In the genomic region with DNA sequence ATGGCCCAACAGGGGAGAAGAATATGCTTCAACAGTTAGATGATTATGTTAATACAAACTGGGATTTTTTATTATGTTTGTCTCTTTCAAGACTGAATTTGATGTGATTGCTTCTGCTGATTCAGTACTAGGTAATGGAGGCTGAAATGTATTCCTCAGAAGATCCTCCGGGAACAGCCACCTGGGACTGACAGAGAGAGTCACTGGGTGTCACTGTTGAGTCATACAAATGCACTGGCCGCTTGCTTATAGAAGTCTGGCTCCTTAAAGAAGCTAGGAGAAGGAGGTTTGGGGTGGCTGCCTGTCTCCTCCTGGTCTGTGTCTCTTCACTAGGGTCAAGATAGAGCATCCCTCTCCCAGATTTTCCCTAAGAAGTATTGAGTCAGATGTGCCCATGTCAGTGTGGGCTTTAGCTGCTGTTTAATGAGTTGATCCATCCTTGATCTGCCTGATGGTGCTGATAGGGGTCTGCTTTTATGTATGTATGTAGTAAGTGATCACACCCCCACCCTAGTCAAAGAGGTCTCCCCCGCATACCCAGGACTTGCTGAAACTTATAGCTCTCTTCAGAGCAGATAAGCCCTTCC, we compare ENCODE assay signal across 8 cellular contexts.
DNase-seq lines count a peak whose midpoint lies in the region; ATAC-seq and TF ChIP-seq lines count a peak whose summit lies in the region.

No MANE protein-coding gene starts in this region.

- ATAC-seq in Right ventricle myocardium superior (ENCODE audit: poor library complexity), result no peak
- no peak for ATAC-seq in activated T-cell treated with anti-CD3 and anti-CD28 coated beads, Interleukin-2, amount 50 U/mL, for 72 hours (replicated peaks in 1 of 2)

- no peak overlapping the region for H3K27ac Mint-ChIP-seq in activated CD4-positive, alpha-beta memory T cell treated with anti-CD3 and anti-CD28 coated beads for 36 hours
- H3K27ac Mint-ChIP-seq in activated T-cell treated with anti-CD3 and anti-CD28 coated beads, Interleukin-2, amount 50 U/mL, for 72 hours, result no peak overlapping the region

- no peaks in the 10 kb centered on the region for H3K36me3 Mint-ChIP-seq in activated CD4-positive, alpha-beta memory T cell treated with anti-CD3 and anti-CD28 coated beads for 36 hours
- no peaks in the 10 kb centered on the region for H3K36me3 Mint-ChIP-seq in activated T-cell treated with anti-CD3 and anti-CD28 coated beads, Interleukin-2, amount 50 U/mL, for 72 hours (ENCODE audit: insufficient read depth in 2 of 2)

- 16% methylated on average over 3 of the region's 3 CpGs for WGBS in prostate gland

- no peaks in the 10 kb centered on the region for H3K9me3 Mint-ChIP-seq in activated CD4-positive, alpha-beta memory T cell treated with anti-CD3 and anti-CD28 coated beads for 36 hours
- H3K9me3 Mint-ChIP-seq in activated T-cell treated with anti-CD3 and anti-CD28 coated beads, Interleukin-2, amount 50 U/mL, for 72 hours, result peaks cover 0 to 2% of the 10 kb centered on the region in 2 donors

- H3K9me3 ChIP-seq in left ventricle myocardium inferior (replicated peaks) (no peaks in the 10 kb centered on the region), NT2/D1 (ENCODE audit: insufficient read depth, low read length) (no peaks in the 10 kb centered on the region), prostate gland (no peaks in the 10 kb centered on the region)

- no peak overlapping the region for H3K4me3 ChIP-seq in left ventricle myocardium inferior
- no peak overlapping the region for H3K4me3 ChIP-seq in NT2/D1 (ENCODE audit: insufficient read length, low read depth)
- no peak overlapping the region for H3K4me3 ChIP-seq in prostate gland

- TF ChIP-seq POLR2A in prostate gland (IDR thresholded peaks at IDR 0.05), result no peak

- H3K36me3 ChIP-seq in left ventricle myocardium inferior (no peaks in the 10 kb centered on the region), NT2/D1 (ENCODE audit: insufficient read depth, insufficient read length, low read length) (no peaks in the 10 kb centered on the region), prostate gland (no peaks in the 10 kb centered on the region)

- H3K4me1 ChIP-seq in left ventricle myocardium inferior (no peaks in the 10 kb centered on the region), NT2/D1 (ENCODE audit: insufficient read depth, insufficient read length) (no peaks in the 10 kb centered on the region), prostate gland (replicated peaks) (no peaks in the 10 kb centered on the region)

- no peak overlapping the region for H3K9ac ChIP-seq in NT2/D1 (ENCODE audit: insufficient read length, low read depth)

- H3K4me3 Mint-ChIP-seq in activated CD4-positive, alpha-beta memory T cell treated with anti-CD3 and anti-CD28 coated beads for 36 hours, result no peak overlapping the region
- no peak overlapping the region for H3K4me3 Mint-ChIP-seq in activated T-cell treated with anti-CD3 and anti-CD28 coated beads, Interleukin-2, amount 50 U/mL, for 72 hours

- POLR2A ChIA-PET in activated CD4-positive, alpha-beta memory T cell treated with anti-CD3 and anti-CD28 coated beads for 36 hours (lab: Charles Lee), result no interaction called here

- H3K27ac ChIP-seq in left ventricle myocardium inferior (replicated peaks), result no peak overlapping the region
- H3K27ac ChIP-seq in prostate gland, result no peak overlapping the region

- CTCF ChIA-PET in activated CD4-positive, alpha-beta memory T cell treated with anti-CD3 and anti-CD28 coated beads for 36 hours (lab: Charles Lee), result no interaction called here

- intact Hi-C loops in left ventricle myocardium inferior (cut with micrococcal nuclease), result no loop called here
- intact Hi-C loops in Right ventricle myocardium superior (cut with DNase I), result loop anchor here (10.0 kb wide), 1 partner anchor 769 kb away; the partner anchor contains the start of gene BRINP1
- intact Hi-C loops in prostate gland (cut with DNase I), result no loop called here
- intact Hi-C loops in activated CD4-positive, alpha-beta memory T cell treated with anti-CD3 and anti-CD28 coated beads for 36 hours (cut with micrococcal nuclease), result no loop called here

- no peaks in the 10 kb centered on the region for H3K27me3 Mint-ChIP-seq in activated CD4-positive, alpha-beta memory T cell treated with anti-CD3 and anti-CD28 coated beads for 36 hours
- H3K27me3 Mint-ChIP-seq in activated T-cell treated with anti-CD3 and anti-CD28 coated beads, Interleukin-2, amount 50 U/mL, for 72 hours (ENCODE audit: low read depth), result no peaks in the 10 kb centered on the region

- DNase-seq in left ventricle myocardium inferior (no peak), Right ventricle myocardium superior (no peak), NT2/D1 (ENCODE audit: low read depth, low spot score) (peak; percentile 63), fibroblast of gingiva (ENCODE audit: low read depth) (peak; percentile 64), prostate gland (ENCODE audit: low spot score) (peak; percentile 5), mesenteric fat pad (ENCODE audit: low spot score) (no peak)
- DNase-seq in activated CD4-positive, alpha-beta memory T cell treated with anti-CD3 and anti-CD28 coated beads for 36 hours, result no peak
- DNase-seq in activated T-cell treated with anti-CD3 and anti-CD28 coated beads, Interleukin-2, amount 50 U/mL, for 72 hours, result no peak

- peak; percentile 38 for TF ChIP-seq CTCF in left ventricle myocardium inferior (IDR thresholded peaks at IDR 0.05; ENCODE audit: borderline replicate concordance)
- TF ChIP-seq CTCF in prostate gland (IDR thresholded peaks at IDR 0.05), result peak in 3 of 4 experiments; percentile 19 to 26 (median 23)

- H3K4me1 Mint-ChIP-seq in activated CD4-positive, alpha-beta memory T cell treated with anti-CD3 and anti-CD28 coated beads for 36 hours (ENCODE audit: low read depth), result no peaks in the 10 kb centered on the region
- H3K4me1 Mint-ChIP-seq in activated T-cell treated with anti-CD3 and anti-CD28 coated beads, Interleukin-2, amount 50 U/mL, for 72 hours (ENCODE audit: low read depth), result no peaks in the 10 kb centered on the region

- H3K27me3 ChIP-seq in left ventricle myocardium inferior (ENCODE audit: low read depth), result peaks cover 12% of the 10 kb centered on the region
- no peaks in the 10 kb centered on the region for H3K27me3 ChIP-seq in NT2/D1 (ENCODE audit: insufficient read depth, insufficient read length)
- no peaks in the 10 kb centered on the region for H3K27me3 ChIP-seq in prostate gland (replicated peaks; ENCODE audit: insufficient read depth)

Comparison
In these comparisons a context has a peak if more than half of its experiments do, and no peak if none do; other contexts are left out.
1. DNase-seq: peak in NT2/D1 (single experiment), fibroblast of gingiva (single experiment) and prostate gland (single experiment); none in left ventricle myocardium inferior (single experiment), Right ventricle myocardium superior (single experiment), activated CD4-positive, alpha-beta memory T cell treated with anti-CD3 and anti-CD28 coated beads for 36 hours (single experiment), activated T-cell treated with anti-CD3 and anti-CD28 coated beads, Interleukin-2, amount 50 U/mL, for 72 hours (0 of 2) and mesenteric fat pad (single experiment).